8 cellular contexts compared by ENCODE assay signal in genomic region chr12:9925746-9926393, GRCh38. TPM values are rescaled to one million over a fixed set of nuclear protein-coding genes. Genes with fewer than 3 reads are reported as not detected.
DNase-seq lines count a peak whose midpoint lies in the region; ATAC-seq, FAIRE-seq and TF ChIP-seq lines count a peak whose summit lies in the region.

No MANE protein-coding gene starts in this region.

- TF ChIP-seq CTCF in AG04450 (IDR thresholded peaks at IDR 0.05; ENCODE audit: low read depth, low read length) (peak; percentile 63), GM12865 (IDR thresholded peaks at IDR 0.05; ENCODE audit: insufficient read depth, low read depth, low read length, missing control alignments) (peak; percentile 31), OCI-LY3 (IDR thresholded peaks at IDR 0.05; ENCODE audit: low read depth, low read length) (peak; percentile 76), brain microvascular endothelial cell (IDR thresholded peaks at IDR 0.05; ENCODE audit: low read depth, low read length, missing control alignments) (peak; percentile 63), kidney (IDR thresholded peaks at IDR 0.05; ENCODE audit: borderline replicate concordance, extremely low read depth, insufficient read depth) (peak; percentile 43)

- no peaks in the 10 kb centered on the region for H4K20me1 ChIP-seq in OCI-LY3 (ENCODE audit: insufficient read depth, low read length)

- H3K27ac ChIP-seq in AG04450 (ENCODE audit: low read depth, low read length) = no peak overlapping the region
- no peak overlapping the region for H3K27ac ChIP-seq in OCI-LY3 (ENCODE audit: low read length)
- H3K27ac ChIP-seq in brain microvascular endothelial cell = no peak overlapping the region
- H3K27ac ChIP-seq in kidney (ENCODE audit: low read depth in 2 of 2, low read length in 2 of 2) = no peak overlapping the region

- H3K4me1 ChIP-seq in OCI-LY3 (ENCODE audit: low read length) = peaks cover 11% of the 10 kb centered on the region
- no peaks in the 10 kb centered on the region for H3K4me1 ChIP-seq in kidney (ENCODE audit: control insufficient read depth in 1 of 2, insufficient read depth in 1 of 2, low read depth in 1 of 2, low read length in 2 of 2)

- CTCF ChIA-PET in AG04450 (lab: Charles Lee) = interaction anchor here (0.8 to 4.9 kb wide), 7 partner anchors 9 to 183 kb away, joined by 3 to 128 read pairs (median 6); no protein-coding TSS in a partner anchor

- peak; percentile 61 for ATAC-seq in stimulated activated naive CD8-positive, alpha-beta T cell treated with anti-CD3 and anti-CD28 coated beads, Interleukin-15, Interleukin-2, amounts not matched to agents 100 U/mL and 50 U/mL, for 24 hours

- H3K9ac ChIP-seq in OCI-LY3 (ENCODE audit: low read length) (no peak overlapping the region), kidney (ENCODE audit: low read length in 2 of 2) (no peak overlapping the region)

- peak overlapping the region; percentile 86 for H3K4me2 ChIP-seq in OCI-LY3 (ENCODE audit: low read length)

- DNase-seq in AG04450 (ENCODE audit: low read depth, low spot score) (peak; percentile 6), GM12865 (ENCODE audit: low read depth) (peak; percentile 42), brain microvascular endothelial cell (peak; percentile 11), kidney (no peak), T1000 (lab: John Stamatoyannopoulos, UW) (no peak)
- DNase-seq in stimulated activated naive CD8-positive, alpha-beta T cell treated with anti-CD3 and anti-CD28 coated beads, Interleukin-15, Interleukin-2, amounts not matched to agents 100 U/mL and 50 U/mL, for 24 hours = no peak
- DNase-seq in effector CD4-positive, alpha-beta T cell = no peak

- H3K27me3 ChIP-seq in AG04450 (ENCODE audit: control insufficient read depth, insufficient read depth, low read length) = no peaks in the 10 kb centered on the region
- peaks cover 8% of the 10 kb centered on the region; the same call in 1 of the 2 replicates for H3K27me3 ChIP-seq in OCI-LY3 (ENCODE audit: low read depth, low read length)
- H3K27me3 ChIP-seq in brain microvascular endothelial cell (replicated peaks) = no peaks in the 10 kb centered on the region

- peak overlapping the region; percentile 87 for H2AFZ ChIP-seq in OCI-LY3 (ENCODE audit: low read depth, low read length)

- intact Hi-C loops in kidney (cut with DNase I) = loop anchor here (10.0 kb wide), 1 partner anchor 171 kb away; no protein-coding TSS in a partner anchor

- H3K36me3 ChIP-seq in OCI-LY3 (replicated peaks; ENCODE audit: low read depth, low read length) = no peaks in the 10 kb centered on the region
- no peaks in the 10 kb centered on the region for H3K36me3 ChIP-seq in brain microvascular endothelial cell (replicated peaks)
- no peaks in the 10 kb centered on the region for H3K36me3 ChIP-seq in kidney (ENCODE audit: control insufficient read depth in 1 of 2, insufficient read depth in 2 of 2, low read length in 2 of 2)

- no peaks in the 10 kb centered on the region for H3K79me2 ChIP-seq in OCI-LY3 (ENCODE audit: low read length)

- FAIRE-seq in kidney (lab: Jason Lieb, UNC) = peak; percentile 62

- H3K9me3 ChIP-seq in AG04450 (ENCODE audit: control insufficient read depth, insufficient read depth, low read length) (no peaks in the 10 kb centered on the region), OCI-LY3 (ENCODE audit: insufficient read depth, low read length) (no peaks in the 10 kb centered on the region), kidney (ENCODE audit: control insufficient read depth in 1 of 2, low read length in 2 of 2) (no peaks in the 10 kb centered on the region)

- H3K4me3 ChIP-seq in AG04450 (ENCODE audit: low read depth, low read length) (no peak overlapping the region), GM12865 (ENCODE audit: low read depth, low read length) (no peak overlapping the region), OCI-LY3 (ENCODE audit: low read length) (peak overlapping the region; percentile 69), brain microvascular endothelial cell (ENCODE audit: low read depth, low read length) (no peak overlapping the region), kidney (ENCODE audit: low read length in 2 of 2) (peak overlapping the region; percentile 37 to 58)

- POLR2A ChIA-PET in AG04450 (lab: Yijun Ruan, JAX) = no interaction called here

- in situ Hi-C loops in brain microvascular endothelial cell (cut with HindIII; ENCODE audit: low pct_ligation_motif_present, low sequenced_read_pairs) = no loop called here

RNA-seq across cellular contexts. Expression of gene CLEC2A, which starts 6.3 kb away (rescaled TPM):
- polyA plus RNA-seq in AG04450 (2011; rRNA removed) (not detected in 2 replicates), kidney (ENCODE audit: insufficient read depth, low read depth, low replicate concordance) (not detected)
- not detected in 2 replicates for polyA minus RNA-seq in AG04450 (2011; rRNA and poly(A)+ RNA removed)
- total RNA-seq in kidney = not detected

RNA-seq across cellular contexts. Expression of gene KLRF2, which starts 44.6 kb away (rescaled TPM):
- polyA plus RNA-seq in AG04450 (2011; rRNA removed) (not detected in 2 replicates), kidney (ENCODE audit: insufficient read depth, low read depth, low replicate concordance) (not detected)
- not detected in 2 replicates for polyA minus RNA-seq in AG04450 (2011; rRNA and poly(A)+ RNA removed)
- not detected for total RNA-seq in kidney

RNA-seq across cellular contexts. Expression of gene CLEC12A, which starts 45.3 kb away (rescaled TPM):
- polyA plus RNA-seq in AG04450 (2011; rRNA removed) (not detected in 2 replicates), kidney (ENCODE audit: insufficient read depth, low read depth, low replicate concordance) (1.3 TPM)
- polyA minus RNA-seq in AG04450 (2011; rRNA and poly(A)+ RNA removed) = not detected in 2 replicates
- 4.8 TPM for total RNA-seq in kidney

RNA-seq across cellular contexts. Expression of gene CLEC2B, which starts 56.7 kb away (rescaled TPM):
- 1.4 and 2.1 TPM in 2 replicates for polyA plus RNA-seq in AG04450 (2011; rRNA removed)
- 0.61 TPM in 1 of 2 replicates, not detected in the other for polyA minus RNA-seq in AG04450 (2011; rRNA and poly(A)+ RNA removed)
- total RNA-seq in kidney = 11.8 TPM
- 7.0 TPM for polyA plus RNA-seq in kidney (ENCODE audit: insufficient read depth, low read depth, low replicate concordance)

Comparison
In these comparisons a context has a peak if more than half of its experiments do, and no peak if none do; other contexts are left out.
1. DNase-seq: peak in AG04450 (single experiment), GM12865 (single experiment) and brain microvascular endothelial cell (single experiment); none in kidney (single experiment), stimulated activated naive CD8-positive, alpha-beta T cell treated with anti-CD3 and anti-CD28 coated beads, Interleukin-15, Interleukin-2, amounts not matched to agents 100 U/mL and 50 U/mL, for 24 hours (single experiment), T1000 (single experiment) and effector CD4-positive, alpha-beta T cell (single experiment).
2. H3K4me3 ChIP-seq: peak in OCI-LY3 (single experiment) and kidney (2 of 2); none in AG04450 (single experiment), GM12865 (single experiment) and brain microvascular endothelial cell (single experiment).
3. Peak in every context shown above with its lines, with median percentiles within 50 percentile points of each other: CTCF ChIP-seq.